1 cellular context compared by ENCODE assay signal in genomic region chr19:38304866-38305429, GRCh38.
TF ChIP-seq lines count a peak whose summit lies in the region.

No MANE protein-coding gene starts in this region.

TF ChIP-seq in HepG2, 621 proteins besides CTCF, POLR2A, EP300 and RAD21 (continued from another document and continues in another):
- no peak for TF ChIP-seq TEF (CRISPR knock-in tag; IDR thresholded peaks at IDR 0.05)
- no peak for TF ChIP-seq TAF15 (IDR thresholded peaks at IDR 0.05; ENCODE audit: low read depth, low read length, poor library complexity, severe bottlenecking)
- TF ChIP-seq ATAD3A (CRISPR knock-in tag; IDR thresholded peaks at IDR 0.05) = no peak
- 0 out of 2 replicates have a peak, but pooled peaks have one; percentile 53 for TF ChIP-seq HOXA3 (CRISPR knock-in tag; IDR thresholded peaks at IDR 0.05)
- no peak for TF ChIP-seq U2AF2 (IDR thresholded peaks at IDR 0.05; ENCODE audit: low read depth, low read length)
- TF ChIP-seq SP5 (CRISPR knock-in tag; IDR thresholded peaks at IDR 0.05; ENCODE audit: borderline replicate concordance, low read depth) = peak; percentile 39; the same call in 1 of the 2 replicates
- no peak for TF ChIP-seq RFX3 (CRISPR knock-in tag; IDR thresholded peaks at IDR 0.05)
- no peak for TF ChIP-seq ZNF782 (CRISPR knock-in tag; IDR thresholded peaks at IDR 0.05; ENCODE audit: borderline replicate concordance)
- no peak for TF ChIP-seq KDM4B (CRISPR knock-in tag; IDR thresholded peaks at IDR 0.05)
- no peak for TF ChIP-seq CREBL2 (CRISPR knock-in tag; IDR thresholded peaks at IDR 0.05; ENCODE audit: borderline replicate concordance)
- TF ChIP-seq FOXK2 (IDR thresholded peaks at IDR 0.05) = no peak
- peak; percentile 45; the same call in 1 of the 2 replicates for TF ChIP-seq ZBTB33 (CRISPR knock-in tag; IDR thresholded peaks at IDR 0.05)
- no peak for TF ChIP-seq PAWR (CRISPR knock-in tag; IDR thresholded peaks at IDR 0.05; ENCODE audit: borderline replicate concordance)
- TF ChIP-seq SATB2 (CRISPR knock-in tag; IDR thresholded peaks at IDR 0.05) = no peak
- 0 out of 2 replicates have a peak, but pooled peaks have one; percentile 33 for TF ChIP-seq ZZZ3 (CRISPR knock-in tag; IDR thresholded peaks at IDR 0.05; ENCODE audit: borderline replicate concordance)
- no peak for TF ChIP-seq ZSCAN9 (CRISPR knock-in tag; IDR thresholded peaks at IDR 0.05; ENCODE audit: borderline replicate concordance)
- no peak for TF ChIP-seq ATRX (CRISPR knock-in tag; IDR thresholded peaks at IDR 0.05; ENCODE audit: borderline replicate concordance)
- no peak for TF ChIP-seq HDAC1 (CRISPR knock-in tag; IDR thresholded peaks at IDR 0.05)
- TF ChIP-seq THAP8 (CRISPR knock-in tag; IDR thresholded peaks at IDR 0.05; ENCODE audit: borderline replicate concordance) = no peak
- no peak for TF ChIP-seq STAT6 (CRISPR knock-in tag; IDR thresholded peaks at IDR 0.05; ENCODE audit: borderline replicate concordance)
- TF ChIP-seq GMEB2 (CRISPR knock-in tag; IDR thresholded peaks at IDR 0.05; ENCODE audit: low read depth) = no peak
- TF ChIP-seq KDM5A (IDR thresholded peaks at IDR 0.05; ENCODE audit: borderline replicate concordance, low read length) = no peak
- TF ChIP-seq E2F5 (CRISPR knock-in tag; conservative IDR thresholded peaks at IDR 0.05) = no peak
- 0 out of 2 replicates have a peak, but pooled peaks have one; percentile 28 for TF ChIP-seq MTA1 (CRISPR knock-in tag; IDR thresholded peaks at IDR 0.05; ENCODE audit: borderline replicate concordance)
- TF ChIP-seq NAIF1 (CRISPR knock-in tag; IDR thresholded peaks at IDR 0.05; ENCODE audit: borderline replicate concordance) = no peak
- no peak for TF ChIP-seq NCOR1 (IDR thresholded peaks at IDR 0.05; ENCODE audit: borderline replicate concordance, low read length)
- TF ChIP-seq ZNF639 (CRISPR knock-in tag; conservative IDR thresholded peaks at IDR 0.05) = no peak
- TF ChIP-seq ATF7-NPFF (CRISPR knock-in tag; IDR thresholded peaks at IDR 0.05; ENCODE audit: low read depth) = peak; percentile 44; the same call in 1 of the 2 replicates
- no peak for TF ChIP-seq ZNF331 (CRISPR knock-in tag; IDR thresholded peaks at IDR 0.05)
- no peak for TF ChIP-seq ZNF564 (CRISPR knock-in tag; IDR thresholded peaks at IDR 0.05)
- TF ChIP-seq HMG20B (CRISPR knock-in tag; conservative IDR thresholded peaks at IDR 0.05) = no peak
- no peak for TF ChIP-seq YEATS4 (CRISPR knock-in tag; IDR thresholded peaks at IDR 0.05; ENCODE audit: borderline replicate concordance)
- no peak for TF ChIP-seq GPN1 (CRISPR knock-in tag; IDR thresholded peaks at IDR 0.05; ENCODE audit: borderline replicate concordance)
- no peak for TF ChIP-seq ZNF546 (CRISPR knock-in tag; conservative IDR thresholded peaks at IDR 0.05)
- TF ChIP-seq PAXIP1 (CRISPR knock-in tag; conservative IDR thresholded peaks at IDR 0.05) = no peak
- no peak for TF ChIP-seq GPBP1L1 (CRISPR knock-in tag; IDR thresholded peaks at IDR 0.05)
- no peak for TF ChIP-seq ZNF562 (CRISPR knock-in tag; IDR thresholded peaks at IDR 0.05; ENCODE audit: borderline replicate concordance)
- no peak for TF ChIP-seq SNRNP70 (IDR thresholded peaks at IDR 0.05; ENCODE audit: low read depth, low read length)
- TF ChIP-seq SMAD3 (CRISPR knock-in tag; IDR thresholded peaks at IDR 0.05) = no peak
- no peak for TF ChIP-seq SRSF9 (IDR thresholded peaks at IDR 0.05; ENCODE audit: borderline replicate concordance, insufficient read depth, low read depth, low read length, poor library complexity, severe bottlenecking)
- TF ChIP-seq ZNF180 (CRISPR knock-in tag; IDR thresholded peaks at IDR 0.05; ENCODE audit: borderline replicate concordance, low read depth) = no peak
- no peak for TF ChIP-seq ZBTB20 (CRISPR knock-in tag; IDR thresholded peaks at IDR 0.05; ENCODE audit: borderline replicate concordance, low read depth)
- no peak for TF ChIP-seq ZNF446 (CRISPR knock-in tag; IDR thresholded peaks at IDR 0.05)
- TF ChIP-seq REST (IDR thresholded peaks at IDR 0.05; ENCODE audit: borderline replicate concordance in 1 of 2, low read depth in 1 of 2, low read length in 2 of 2) = no peak
- TF ChIP-seq FOXJ3 (CRISPR knock-in tag; IDR thresholded peaks at IDR 0.05; ENCODE audit: borderline replicate concordance) = no peak
- no peak for TF ChIP-seq NFIC (IDR thresholded peaks at IDR 0.05; ENCODE audit: low read length)
